8 cellular contexts compared by ENCODE assay signal in genomic region chr15:76932090-76932966, GRCh38. TPM values are rescaled to one million over a fixed set of nuclear protein-coding genes. Genes with fewer than 3 reads are reported as not detected.
DNase-seq lines count a peak whose midpoint lies in the region; ATAC-seq and TF ChIP-seq lines count a peak whose summit lies in the region.

No MANE protein-coding gene starts in this region.

- H3F3A ChIP-seq in neural progenitor cell (ENCODE audit: low read depth) = peaks cover 36% of the 10 kb centered on the region

- H3K79me2 ChIP-seq in neural progenitor cell (ENCODE audit: low read depth) = peaks cover 57% of the 10 kb centered on the region

- peak overlapping the region in 9 of 10 donors; percentile 66 to 88 (median 81) for H3K27ac ChIP-seq in heart right ventricle
- peak overlapping the region; percentile 92 for H3K27ac ChIP-seq in neural progenitor cell

- H3K4me3 ChIP-seq in heart right ventricle (peak overlapping the region; percentile 58 to 87 (median 74)), neural progenitor cell (peak overlapping the region; percentile 98)

- H3K27me3 Mint-ChIP-seq in effector memory CD8-positive, alpha-beta T cell = no peaks in the 10 kb centered on the region
- H3K27me3 Mint-ChIP-seq in neural progenitor cell (ENCODE audit: insufficient read depth, low read depth) = no peaks in the 10 kb centered on the region

- intact Hi-C loops in heart right ventricle (cut with DNase I) (no loop called here), Right ventricle myocardium superior (cut with DNase I) (no loop called here)

- H3K27ac Mint-ChIP-seq in effector memory CD8-positive, alpha-beta T cell = peak overlapping the region; percentile 84 to 85
- H3K27ac Mint-ChIP-seq in neural progenitor cell = peak overlapping the region; percentile 91

- DNase-seq in heart right ventricle (no peak), Right ventricle myocardium superior (no peak), RPMI8226 (peak; percentile 39), neural progenitor cell (ENCODE audit: low spot score) (peak; percentile 42), hippocampal formation (lab: John Stamatoyannopoulos, UW) (no peak)
- DNase-seq in effector memory CD8-positive, alpha-beta T cell = peak in 1 of 3 experiments; percentile 5

- H3K36me3 ChIP-seq in heart right ventricle = peaks cover 0 to 49% (median 10%) of the 10 kb centered on the region in 9 donors
- peaks cover 20% of the 10 kb centered on the region for H3K36me3 ChIP-seq in neural progenitor cell

- no peak for TF ChIP-seq CTCF in heart right ventricle (IDR thresholded peaks at IDR 0.05)
- TF ChIP-seq CTCF in neural progenitor cell (IDR thresholded peaks at IDR 0.05) = no peak

- peak overlapping the region; percentile 92 for H3K4me2 ChIP-seq in neural progenitor cell

- peaks cover 17% of the 10 kb centered on the region for H3K36me3 Mint-ChIP-seq in effector memory CD8-positive, alpha-beta T cell (ENCODE audit: insufficient read depth)
- peaks cover 30% of the 10 kb centered on the region for H3K36me3 Mint-ChIP-seq in neural progenitor cell

- H3K9me3 ChIP-seq in heart right ventricle (no peaks in the 10 kb centered on the region), neural progenitor cell (ENCODE audit: low read depth) (no peaks in the 10 kb centered on the region)

- peak overlapping the region; percentile 82 for H3K9ac ChIP-seq in neural progenitor cell

- H3K27me3 ChIP-seq in heart right ventricle = no peaks in the 10 kb centered on the region
- H3K27me3 ChIP-seq in neural progenitor cell = no peaks in the 10 kb centered on the region

- peak overlapping the region; percentile 13 for H2AFZ ChIP-seq in neural progenitor cell (replicated peaks)

- 14 to 17% methylated on average over 20 of the region's 20 CpGs for WGBS in heart right ventricle, 2 donors

- peaks cover 42% of the 10 kb centered on the region for H4K20me1 ChIP-seq in neural progenitor cell (ENCODE audit: low read depth)

- ATAC-seq in heart right ventricle (no peak), Right ventricle myocardium superior (ENCODE audit: poor library complexity) (no peak), HG03460 (IDR thresholded peaks at IDR 0.05; ENCODE audit: unreplicated experiment) (no peak), GM19452 (IDR thresholded peaks at IDR 0.05; ENCODE audit: unreplicated experiment) (no peak)
- ATAC-seq in effector memory CD8-positive, alpha-beta T cell (replicated peaks) = no peak

- peaks cover 0 to 23% (median 17%) of the 10 kb centered on the region in 9 donors for H3K4me1 ChIP-seq in heart right ventricle
- H3K4me1 ChIP-seq in neural progenitor cell = peaks cover 72% of the 10 kb centered on the region

- H3K9me3 Mint-ChIP-seq in effector memory CD8-positive, alpha-beta T cell = no peaks in the 10 kb centered on the region
- no peaks in the 10 kb centered on the region for H3K9me3 Mint-ChIP-seq in neural progenitor cell

- peaks cover 13 to 23% of the 10 kb centered on the region in 2 donors for H3K4me1 Mint-ChIP-seq in effector memory CD8-positive, alpha-beta T cell (ENCODE audit: low read depth in 2 of 2)
- peaks cover 51% of the 10 kb centered on the region for H3K4me1 Mint-ChIP-seq in neural progenitor cell

- peak overlapping the region; percentile 83 to 84 for H3K4me3 Mint-ChIP-seq in effector memory CD8-positive, alpha-beta T cell
- peak overlapping the region; percentile 96 for H3K4me3 Mint-ChIP-seq in neural progenitor cell

RNA-seq across cellular contexts. Expression of gene RCN2, which starts 0.8 kb away (rescaled TPM):
- total RNA-seq in heart right ventricle (10 to 100 TPM; 23.3 to 29.9 (median 27.5) TPM), Right ventricle myocardium superior (18.9 TPM), neural progenitor cell (ENCODE audit: low replicate concordance) (358 and 645 TPM in 2 replicates)
- polyA plus RNA-seq in heart right ventricle = 10 to 100 TPM; 14.7 to 31.3 TPM

RNA-seq across cellular contexts. Expression of gene SCAPER, which starts 27.2 kb away (rescaled TPM):
- 10 to 100 TPM; 33.9 to 48.1 (median 40.2) TPM for total RNA-seq in heart right ventricle
- 1 to 10 TPM; 6.9 to 9.5 TPM for polyA plus RNA-seq in heart right ventricle
- total RNA-seq in Right ventricle myocardium superior = 47.8 TPM
- 15.0 and 20.4 TPM in 2 replicates for total RNA-seq in neural progenitor cell (ENCODE audit: low replicate concordance)

Comparison
In these comparisons a context has a peak if more than half of its experiments do, and no peak if none do; other contexts are left out.
1. DNase-seq: peak in RPMI8226 (single experiment) and neural progenitor cell (single experiment); none in heart right ventricle (0 of 2), Right ventricle myocardium superior (single experiment) and hippocampal formation (0 of 2).
2. RNA of gene RCN2, which starts 0.8 kb away (total RNA-seq): 358 to 645 TPM in neural progenitor cell; 23.3 to 29.9 TPM in heart right ventricle and 18.9 TPM in Right ventricle myocardium superior (single experiment); every median in the first group is over 10 times any median in the second.